ENCODE assay signal across 8 cellular contexts in the genomic region with DNA sequence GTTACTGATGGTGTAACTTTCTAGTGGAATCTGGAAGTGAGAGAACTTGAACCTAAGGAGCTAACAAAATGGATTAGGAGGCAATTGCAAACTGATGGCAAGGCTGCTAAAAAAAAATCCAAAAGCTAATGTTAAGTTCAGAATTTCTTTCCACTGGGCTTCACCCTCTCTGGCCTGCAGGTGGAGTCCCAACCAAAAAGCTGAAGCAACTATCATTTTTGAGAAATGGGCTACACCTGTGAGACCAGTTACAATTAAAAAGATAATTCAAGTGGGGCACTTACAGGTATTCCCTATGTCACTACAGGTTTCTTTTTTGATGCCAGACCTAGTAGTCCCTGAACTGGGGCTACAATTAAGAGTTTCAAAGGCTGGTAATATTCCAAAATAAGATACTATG.
A peak's percentile ranks its signal among the peaks of the same experiment; 100 is the strongest.
DNase-seq lines count a peak whose midpoint lies in the region; ATAC-seq, FAIRE-seq and TF ChIP-seq lines count a peak whose summit lies in the region.

No MANE protein-coding gene starts in this region.

- H3K27me3 ChIP-seq in AG04450 (ENCODE audit: control insufficient read depth, insufficient read depth, low read length) = no peaks in the 10 kb centered on the region

- H3K4me3 ChIP-seq in AG04450 (ENCODE audit: low read depth, low read length) = no peak overlapping the region

- POLR2A ChIA-PET in AG04450 (lab: Yijun Ruan, JAX) = no interaction called here

- FAIRE-seq in H54 (lab: Jason Lieb, UNC) = no peak

- no peak overlapping the region for H3K27ac ChIP-seq in AG04450 (ENCODE audit: low read depth, low read length)

- no peaks in the 10 kb centered on the region for H3K9me3 Mint-ChIP-seq in activated T-helper 17 cell treated with anti-CD3 and anti-CD28 coated beads, Interleukin-2, amount 50 U/mL, for 72 hours

- H3K36me3 Mint-ChIP-seq in activated T-helper 17 cell treated with anti-CD3 and anti-CD28 coated beads, Interleukin-2, amount 50 U/mL, for 72 hours (ENCODE audit: low read depth) = no peaks in the 10 kb centered on the region

- ATAC-seq in GM18517 (IDR thresholded peaks at IDR 0.05; ENCODE audit: unreplicated experiment) (peak; percentile 50), GM21515 (IDR thresholded peaks at IDR 0.05; ENCODE audit: unreplicated experiment) (no peak)
- ATAC-seq in activated T-helper 17 cell treated with anti-CD3 and anti-CD28 coated beads, Interleukin-2, amount 50 U/mL, for 72 hours (replicated peaks) = no peak

- H3K27ac Mint-ChIP-seq in activated T-helper 17 cell treated with anti-CD3 and anti-CD28 coated beads, Interleukin-2, amount 50 U/mL, for 72 hours = no peak overlapping the region

- H3K4me3 Mint-ChIP-seq in activated T-helper 17 cell treated with anti-CD3 and anti-CD28 coated beads, Interleukin-2, amount 50 U/mL, for 72 hours = no peak overlapping the region

- TF ChIP-seq CTCF in AG04450 (IDR thresholded peaks at IDR 0.05; ENCODE audit: low read depth, low read length) = peak; percentile 60

- H3K4me1 Mint-ChIP-seq in activated T-helper 17 cell treated with anti-CD3 and anti-CD28 coated beads, Interleukin-2, amount 50 U/mL, for 72 hours = no peaks in the 10 kb centered on the region

- H3K27me3 Mint-ChIP-seq in activated T-helper 17 cell treated with anti-CD3 and anti-CD28 coated beads, Interleukin-2, amount 50 U/mL, for 72 hours = no peaks in the 10 kb centered on the region

- DNase-seq in AG04450 (ENCODE audit: low read depth, low spot score) (no peak), OCI-M1 (lab: John Stamatoyannopoulos, UW) (peak; percentile 0), germinal center (ENCODE audit: low spot score) (peak; percentile 40), H54 (ENCODE audit: insufficient read length, low spot score) (no peak)
- no peak for DNase-seq in activated CD4-positive, CD25-positive, alpha-beta regulatory T cell treated with anti-CD3 and anti-CD28 coated beads, Interleukin-2, amount 50 U/mL, for 72 hours

- no peaks in the 10 kb centered on the region for H3K9me3 ChIP-seq in AG04450 (ENCODE audit: control insufficient read depth, insufficient read depth, low read length)

- no peak for TF ChIP-seq POLR2A in H54 (IDR thresholded peaks at IDR 0.05; ENCODE audit: low read depth, low read length)

- CTCF ChIA-PET in AG04450 (lab: Charles Lee) = interaction anchor here (0.6 to 3.8 kb wide), 24 partner anchors 9 to 453 kb away, joined by 3 to 47 read pairs (median 4); no protein-coding TSS in a partner anchor

Comparison
In these comparisons a context has a peak if more than half of its experiments do, and no peak if none do; other contexts are left out.
1. DNase-seq: peak in OCI-M1 (single experiment) and germinal center (single experiment); none in AG04450 (single experiment), activated CD4-positive, CD25-positive, alpha-beta regulatory T cell treated with anti-CD3 and anti-CD28 coated beads, Interleukin-2, amount 50 U/mL, for 72 hours (single experiment) and H54 (single experiment).